In genomic region chr9:129500863-129501770, GRCh38 we compare ENCODE assay signal across 11 cellular contexts.
DNase-seq lines count a peak whose midpoint lies in the region; ATAC-seq and TF ChIP-seq lines count a peak whose summit lies in the region.
"Had no signal": no experiment of that assay in that cellular context is flagged by ENCODE, and none has a peak within 500 bp of the region (broad histone marks: within the 10 kb centered on the region; RNA-seq: fewer than 3 reads in every experiment).

No MANE protein-coding gene starts in this region.

- H3K56ac ChIP-seq in mesendoderm (ENCODE audit: low read length), result peak overlapping the region; percentile 82

- 89% methylated on average over 12 of the region's 12 CpGs for WGBS in HUES64
- no CpG with 5 or more reads among the region's 12 CpGs for WGBS in mesendoderm (ENCODE audit: extremely low coverage, insufficient coverage, low lambda C conversion rate)

- H4K8ac ChIP-seq in mesendoderm (ENCODE audit: low read depth, low read length), result no peak overlapping the region

- peaks cover 2% of the 10 kb centered on the region for H3K79me1 ChIP-seq in mesendoderm (ENCODE audit: low read length)

- intact Hi-C loops in breast epithelium (cut with DNase I; ENCODE audit: low total_unique reads), result no loop called here

- TF ChIP-seq CTCF in breast epithelium (IDR thresholded peaks at IDR 0.05), result no peak

- no peak for TF ChIP-seq POLR2A in breast epithelium (IDR thresholded peaks at IDR 0.05)

- ATAC-seq in GM18502 (IDR thresholded peaks at IDR 0.05; ENCODE audit: poor library complexity, unreplicated experiment) (no peak), GM21367 (IDR thresholded peaks at IDR 0.05; ENCODE audit: unreplicated experiment) (no peak)
- ATAC-seq: activated naive CD8-positive, alpha-beta T cell treated with anti-CD3 and anti-CD28 coated beads, Interleukin-2, amount 50 U/mL, for 24 hours had no signal

- H3K27ac ChIP-seq in HUES64 (ENCODE audit: low read depth, low read length) (peak overlapping the region; percentile 75), breast epithelium (peak overlapping the region; percentile 100), mesendoderm (ENCODE audit: low read depth, low read length) (peak overlapping the region; percentile 76), subcutaneous abdominal adipose tissue (ENCODE audit: low read depth, low read length) (peak overlapping the region; percentile 55)
- H3K27ac ChIP-seq: epithelial cell of prostate had no signal

- H3K4me3 ChIP-seq in HUES64 (ENCODE audit: low read length) (no peak overlapping the region), breast epithelium (no peak overlapping the region), mesendoderm (ENCODE audit: low read length) (no peak overlapping the region), subcutaneous abdominal adipose tissue (ENCODE audit: low read depth in 1 of 5, low read length in 5 of 5) (no peak overlapping the region)

- no peak overlapping the region for H2BK5ac ChIP-seq in mesendoderm (ENCODE audit: low read length)

- H3K18ac ChIP-seq in mesendoderm (ENCODE audit: low read length), result peak overlapping the region; percentile 82

- H3K79me2 ChIP-seq in mesendoderm (ENCODE audit: control insufficient read depth, insufficient read depth, low read length), result no peaks in the 10 kb centered on the region

- no peak overlapping the region for H3K23ac ChIP-seq in mesendoderm (ENCODE audit: low read length)

- peak overlapping the region; percentile 74 for H2AK5ac ChIP-seq in mesendoderm (ENCODE audit: low read length)

- DNase-seq in breast epithelium (ENCODE audit: low spot score in 2 of 2) (no peak), mesendoderm (no peak), hepatic stellate cell (ENCODE audit: low spot score) (no peak)
- no peak for DNase-seq in activated T-cell treated with anti-CD3 and anti-CD28 coated beads, Interleukin-2, amount 50 U/mL, for 48 hours
- DNase-seq: activated naive CD8-positive, alpha-beta T cell treated with anti-CD3 and anti-CD28 coated beads, Interleukin-2, amount 50 U/mL, for 24 hours; NCI-H1048 had no signal

- no peak overlapping the region for H2BK15ac ChIP-seq in mesendoderm (replicated peaks; ENCODE audit: low read depth)

- H3K9ac ChIP-seq in HUES64 (ENCODE audit: low read depth, low read length) (no peak overlapping the region), mesendoderm (ENCODE audit: low read length) (peak overlapping the region; percentile 0), subcutaneous abdominal adipose tissue (ENCODE audit: low read length in 5 of 5) (peak overlapping the region in 2 of 5 donors; percentile 3 to 13)

- peaks cover 20% of the 10 kb centered on the region; the same call in 1 of the 2 replicates for H3K4me1 ChIP-seq in HUES64 (ENCODE audit: insufficient read depth, low read length)
- peaks cover 12 to 18% of the 10 kb centered on the region in 2 donors for H3K4me1 ChIP-seq in breast epithelium
- peaks cover 11% of the 10 kb centered on the region for H3K4me1 ChIP-seq in mesendoderm (ENCODE audit: control insufficient read depth, low read depth, low read length)
- peaks cover 2 to 62% (median 48%) of the 10 kb centered on the region in 5 donors for H3K4me1 ChIP-seq in subcutaneous abdominal adipose tissue (ENCODE audit: control insufficient read depth in 5 of 5, insufficient read depth in 5 of 5, low read length in 5 of 5)

- H3K4me2 ChIP-seq in mesendoderm (ENCODE audit: low read length), result no peak overlapping the region

- H3K9me3 ChIP-seq in HUES64 (ENCODE audit: insufficient read depth, low read depth, low read length), result no peaks in the 10 kb centered on the region
- H3K9me3 ChIP-seq in breast epithelium, result no peaks in the 10 kb centered on the region
- H3K9me3 ChIP-seq in subcutaneous abdominal adipose tissue (ENCODE audit: control insufficient read depth in 5 of 5, low read length in 5 of 5), result no peaks in the 10 kb centered on the region

- H2BK120ac ChIP-seq in mesendoderm (ENCODE audit: low read depth, low read length), result peak overlapping the region; percentile 48

- H4K5ac ChIP-seq in mesendoderm (ENCODE audit: low read length), result no peak overlapping the region

- H3K4ac ChIP-seq in mesendoderm (ENCODE audit: low read depth, low read length), result peak overlapping the region; percentile 82

- H3K36me3 ChIP-seq in HUES64 (ENCODE audit: insufficient read depth, low read length) (no peaks in the 10 kb centered on the region), breast epithelium (no peaks in the 10 kb centered on the region), mesendoderm (ENCODE audit: control insufficient read depth, insufficient read depth, low read length) (no peaks in the 10 kb centered on the region), subcutaneous abdominal adipose tissue (ENCODE audit: control insufficient read depth in 5 of 5, insufficient read depth in 5 of 5, low read length in 5 of 5) (peaks cover 0 to 28% (median 10%) of the 10 kb centered on the region in 5 donors)

- H3K27me3 ChIP-seq in HUES64 (ENCODE audit: insufficient read depth, low read length), result no peaks in the 10 kb centered on the region
- no peaks in the 10 kb centered on the region for H3K27me3 ChIP-seq in breast epithelium
- no peaks in the 10 kb centered on the region for H3K27me3 ChIP-seq in mesendoderm (ENCODE audit: insufficient read depth, low read length, poor library complexity)
- H3K27me3 ChIP-seq in subcutaneous abdominal adipose tissue (ENCODE audit: control insufficient read depth in 5 of 5, insufficient read depth in 4 of 5, low read length in 5 of 5), result no peaks in the 10 kb centered on the region
